Comparison of ENCODE assay signal across 8 cellular contexts in the genomic region with DNA sequence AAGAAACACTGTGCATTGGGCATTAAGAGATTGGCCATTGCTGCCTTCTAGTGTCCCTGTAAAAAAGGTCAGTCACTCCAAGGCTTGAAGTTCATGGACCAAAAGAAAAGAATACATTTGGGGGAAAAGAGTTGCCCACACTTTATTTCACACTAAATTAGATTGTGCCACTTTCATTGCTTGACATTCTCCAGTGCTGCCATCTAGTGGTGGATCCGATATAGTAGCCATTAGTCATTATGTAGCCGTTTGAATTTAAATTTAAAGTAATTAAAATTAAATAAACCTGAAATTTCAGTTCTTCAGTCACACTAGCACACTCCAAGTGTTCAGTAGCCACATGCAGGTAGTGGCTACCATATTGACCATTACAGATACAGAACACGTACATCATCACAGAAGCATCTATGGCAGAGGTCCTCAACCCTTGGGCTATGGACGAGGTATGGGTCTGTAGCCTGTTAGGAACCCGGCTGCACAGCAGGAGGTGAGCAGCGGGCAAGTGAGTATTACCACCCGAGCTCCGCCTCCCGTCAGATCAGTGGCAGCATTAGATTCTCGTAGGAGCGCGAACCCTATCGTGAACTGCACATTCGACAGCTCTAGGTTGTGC. TPM values are rescaled to one million over a fixed set of nuclear protein-coding genes. Genes with fewer than 3 reads are reported as not detected.
DNase-seq lines count a peak whose midpoint lies in the region; ATAC-seq, FAIRE-seq and TF ChIP-seq lines count a peak whose summit lies in the region.

No MANE protein-coding gene starts in this region.

- H4K20me1 ChIP-seq in H1 (replicated peaks in 1 of 2; ENCODE audit: control insufficient read depth in 1 of 2, insufficient read depth in 2 of 2, low read length in 2 of 2), result no peaks in the 10 kb centered on the region

- H2BK15ac ChIP-seq in H1 (ENCODE audit: low read length), result no peak overlapping the region

- H3K79me1 ChIP-seq in H1 (ENCODE audit: low read depth, low read length), result no peaks in the 10 kb centered on the region

- no peaks in the 10 kb centered on the region for H3K79me2 ChIP-seq in H1 (ENCODE audit: control insufficient read depth in 1 of 2, insufficient read depth in 2 of 2, low read length in 2 of 2)

- TF ChIP-seq EP300 in H1 (IDR thresholded peaks at IDR 0.05; ENCODE audit: borderline replicate concordance in 1 of 2, low read depth in 2 of 2, low read length in 2 of 2), result no peak

- CTCF ChIA-PET in H1 (lab: Charles Lee; ENCODE audit: partially characterized antibody), result interaction anchor here (0.7 to 13.5 kb wide), 29 partner anchors 8 to 272 kb away, joined by 3 to 271 read pairs (median 4); a partner anchor contains a TSS

- H4K8ac ChIP-seq in H1 (ENCODE audit: extremely low read depth, insufficient read depth, low read length), result no peak overlapping the region

- no peak overlapping the region for H3K4me3 ChIP-seq in H1 (ENCODE audit: extremely low read depth in 1 of 4, insufficient read depth in 2 of 4, low read depth in 3 of 4, low read length in 4 of 4)

- H2AFZ ChIP-seq in H1 (ENCODE audit: low read length), result no peak overlapping the region

- in situ Hi-C loops in GM13976 (cut with MboI; ENCODE audit: low sequenced_read_pairs, unreplicated experiment), result loop anchor here (25.0 kb wide), 1 partner anchor 107 kb away; no protein-coding TSS in a partner anchor

- DNase-seq in CD1c-positive myeloid dendritic cell (ENCODE audit: extremely low spot score) (peak; percentile 43), GM13976 (ENCODE audit: low spot score) (no peak), RPMI8226 (peak; percentile 70), H1 (ENCODE audit: low read depth in 1 of 2, low spot score in 2 of 2) (no peak), nephron progenitor cell (peak; percentile 47), NCI-H446 treated with DMSO at 0.1 percent for 48 hours (lab: John Stamatoyannopoulos, UW) (no peak)
- DNase-seq in stimulated activated naive CD4-positive, alpha-beta T cell treated with Interleukin-2 at 50 U/mL for 16 hours (lab: John Stamatoyannopoulos, UW), result no peak

- H3K36me3 Mint-ChIP-seq in nephron progenitor cell (ENCODE audit: low read depth), result no peaks in the 10 kb centered on the region

- H3K56ac ChIP-seq in H1 (replicated peaks; ENCODE audit: insufficient read length, low read depth, low read length), result no peak overlapping the region

- H4K5ac ChIP-seq in H1 (ENCODE audit: insufficient read length, low read depth, low read length), result no peak overlapping the region

- TF ChIP-seq POLR2A in H1 (IDR thresholded peaks at IDR 0.05; ENCODE audit: control extremely low read depth in 1 of 2, low read depth in 2 of 2, low read length in 2 of 2), result no peak

- H3K4me2 ChIP-seq in H1 (ENCODE audit: insufficient read depth in 1 of 2, low read depth in 2 of 2, low read length in 2 of 2), result no peak overlapping the region

- peaks cover 8% of the 10 kb centered on the region in 2 experiments for H3K9me3 ChIP-seq in H1 (ENCODE audit: insufficient read depth in 2 of 2, low read depth in 1 of 2, low read length in 1 of 2)

- H3K23me2 ChIP-seq in H1 (ENCODE audit: low read depth, low read length), result no peaks in the 10 kb centered on the region

- no peak overlapping the region for H2AK5ac ChIP-seq in H1 (ENCODE audit: low read depth, low read length)

- no peak for ATAC-seq in GM18498 (IDR thresholded peaks at IDR 0.05; ENCODE audit: unreplicated experiment)

- peaks cover 6% of the 10 kb centered on the region for H3K4me1 Mint-ChIP-seq in nephron progenitor cell

- H3K36me3 ChIP-seq in H1 (ENCODE audit: control insufficient read depth in 2 of 4, insufficient read depth in 4 of 4, low read length in 3 of 4), result no peaks in the 10 kb centered on the region

- no peak overlapping the region for H3K27ac Mint-ChIP-seq in nephron progenitor cell

- H3K9ac ChIP-seq in H1 (replicated peaks in 1 of 4; ENCODE audit: extremely low read depth in 1 of 4, low read depth in 3 of 4, low read length in 3 of 4), result no peak overlapping the region

- FAIRE-seq in H1 (lab: Jason Lieb, UNC), result no peak

- H3K14ac ChIP-seq in H1 (ENCODE audit: insufficient read length), result no peak overlapping the region

- no peak overlapping the region for H3K4ac ChIP-seq in H1 (replicated peaks; ENCODE audit: insufficient read length, low read depth, low read length)

- WGBS in H1 (ENCODE audit: extremely low coverage in 1 of 2, insufficient coverage in 1 of 2, insufficient read length in 1 of 2, insufficient replicate concordance in 2 of 2, low coverage in 1 of 2, low lambda C conversion rate in 2 of 2, missing lambda C conversion rate in 1 of 2), 2 experiments, result 80% methylated on average over 14 of the region's 14 CpGs; no CpG with 5 or more reads in 1 of the 2 experiments

- no peak overlapping the region for H3K27ac ChIP-seq in H1 (ENCODE audit: low read depth, low read length)

- no peak overlapping the region for H2BK12ac ChIP-seq in H1 (ENCODE audit: low read depth, low read length)

- H4K91ac ChIP-seq in H1 (replicated peaks; ENCODE audit: insufficient read length, low read length), result no peak overlapping the region

- H2BK5ac ChIP-seq in H1 (ENCODE audit: low read depth, low read length), result no peak overlapping the region

- H2BK20ac ChIP-seq in H1 (ENCODE audit: low read length), result no peak overlapping the region

- H3K27me3 Mint-ChIP-seq in nephron progenitor cell (ENCODE audit: low read depth, poor library complexity), result peaks cover 44% of the 10 kb centered on the region

- TF ChIP-seq RAD21 in H1 (IDR thresholded peaks at IDR 0.05 in 1 of 2, conservative IDR thresholded peaks at IDR 0.05 in 1 of 2; ENCODE audit: low read depth in 2 of 2, low read length in 2 of 2), result peak; percentile 23 to 27; a peak in 2 of 4 replicates

- POLR2A ChIA-PET in H1 (lab: Charles Lee; ENCODE audit: partially characterized antibody), result interaction anchor here (1.1 kb wide), 1 partner anchor 47 kb away, joined by 3 read pairs; no protein-coding TSS in a partner anchor

- TF ChIP-seq CTCF in GM13976 (IDR thresholded peaks at IDR 0.05; ENCODE audit: borderline replicate concordance, control extremely low read depth, extremely low read depth, insufficient read depth, missing control alignments) (peak; percentile 56), H1 (IDR thresholded peaks at IDR 0.05; ENCODE audit: control extremely low read depth in 1 of 3, insufficient read depth in 1 of 3, low read depth in 1 of 3, low read length in 3 of 3) (peak in 2 of 3 experiments; percentile 43 to 49; a peak in 2 of 4 replicates), nephron progenitor cell (IDR thresholded peaks at IDR 0.05) (peak; percentile 85)

- H3K23ac ChIP-seq in H1 (ENCODE audit: insufficient read length), result no peak overlapping the region

- no peaks in the 10 kb centered on the region for H3K9me3 Mint-ChIP-seq in nephron progenitor cell

- H3K18ac ChIP-seq in H1 (ENCODE audit: extremely low read depth, low read length), result no peak overlapping the region

- no peak overlapping the region for H3K4me3 Mint-ChIP-seq in nephron progenitor cell

- H3K27me3 ChIP-seq in H1 (replicated peaks in 1 of 4; ENCODE audit: control insufficient read depth in 3 of 4, extremely low read depth in 1 of 4, insufficient read depth in 3 of 4, low read length in 3 of 4), result no peaks in the 10 kb centered on the region

- peaks cover 0 to 6% (median under 1%) of the 10 kb centered on the region in 4 experiments; a peak in 2 of 7 replicates for H3K4me1 ChIP-seq in H1 (replicated peaks in 1 of 4; ENCODE audit: control insufficient read depth in 3 of 4, insufficient read depth in 4 of 4, low read length in 3 of 4)

- no peak overlapping the region for H2BK120ac ChIP-seq in H1 (replicated peaks; ENCODE audit: low read depth, low read length)

TF ChIP-seq in H1, 55 proteins besides CTCF, POLR2A, EP300 and RAD21 (continues in another document):
- no peak for TF ChIP-seq NRF1 (IDR thresholded peaks at IDR 0.05; ENCODE audit: low read depth, low read length)
- no peak for TF ChIP-seq POU5F1 (IDR thresholded peaks at IDR 0.05; ENCODE audit: low read depth, low read length)
- no peak for TF ChIP-seq MAFK (IDR thresholded peaks at IDR 0.05; ENCODE audit: low read depth, low read length)
- TF ChIP-seq ASH2L (IDR thresholded peaks at IDR 0.05; ENCODE audit: low read length), result no peak
- no peak for TF ChIP-seq FOSL1 (IDR thresholded peaks at IDR 0.05; ENCODE audit: insufficient read depth, low read depth, low read length)
- no peak for TF ChIP-seq BCL11A (IDR thresholded peaks at IDR 0.05; ENCODE audit: low read depth in 2 of 2, low read length in 2 of 2)
- no peak for TF ChIP-seq RFX5 (IDR thresholded peaks at IDR 0.05; ENCODE audit: borderline replicate concordance, low read depth, low read length)
- TF ChIP-seq, protein P1, sequence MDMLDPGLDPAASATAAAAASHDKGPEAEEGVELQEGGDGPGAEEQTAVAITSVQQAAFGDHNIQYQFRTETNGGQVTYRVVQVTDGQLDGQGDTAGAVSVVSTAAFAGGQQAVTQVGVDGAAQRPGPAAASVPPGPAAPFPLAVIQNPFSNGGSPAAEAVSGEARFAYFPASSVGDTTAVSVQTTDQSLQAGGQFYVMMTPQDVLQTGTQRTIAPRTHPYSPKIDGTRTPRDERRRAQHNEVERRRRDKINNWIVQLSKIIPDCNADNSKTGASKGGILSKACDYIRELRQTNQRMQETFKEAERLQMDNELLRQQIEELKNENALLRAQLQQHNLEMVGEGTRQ (IDR thresholded peaks at IDR 0.05; ENCODE audit: low read length), result no peak
- TF ChIP-seq, protein P2, sequence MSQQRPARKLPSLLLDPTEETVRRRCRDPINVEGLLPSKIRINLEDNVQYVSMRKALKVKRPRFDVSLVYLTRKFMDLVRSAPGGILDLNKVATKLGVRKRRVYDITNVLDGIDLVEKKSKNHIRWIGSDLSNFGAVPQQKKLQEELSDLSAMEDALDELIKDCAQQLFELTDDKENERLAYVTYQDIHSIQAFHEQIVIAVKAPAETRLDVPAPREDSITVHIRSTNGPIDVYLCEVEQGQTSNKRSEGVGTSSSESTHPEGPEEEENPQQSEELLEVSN (IDR thresholded peaks at IDR 0.05), result no peak
- no peak for TF ChIP-seq CEBPB (IDR thresholded peaks at IDR 0.05; ENCODE audit: low read depth, low read length)
- TF ChIP-seq JUND (IDR thresholded peaks at IDR 0.05; ENCODE audit: low read length), result no peak
- no peak for TF ChIP-seq SAP30 (IDR thresholded peaks at IDR 0.05; ENCODE audit: insufficient read depth, insufficient replicate concordance, low read length)
- TF ChIP-seq SRF (IDR thresholded peaks at IDR 0.05; ENCODE audit: low read depth, low read length), result no peak

RNA-seq across cellular contexts. Expression of a gene that starts 21.9 kb away (rescaled TPM):
- total RNA-seq in H1 (2021; fragmentation: NEBNext Ultra II Directional; extraction: Animal tissue kit (Norgen Biotek cat#: 25700)), result 0.32 and 0.59 TPM in 2 replicates
- polyA plus RNA-seq in H1 (2011; rRNA removed), result 0.20 and 0.32 TPM in 2 replicates
- 0.23 TPM for polyA plus RNA-seq in H1 (2011; cell fraction: cytosol; rRNA removed)
- 0.50 TPM for polyA plus RNA-seq in H1 (2011; cell fraction: nucleus; rRNA removed)
- polyA plus RNA-seq in H1 (2012, experiment 1 of 2), result 0.18 to 0.35 TPM (median 0.30 TPM) in 4 replicates
- polyA plus RNA-seq in H1 (2012, experiment 2 of 2), result 0.16 TPM
- polyA plus RNA-seq in H1 (2013, experiment 1 of 2), result 0.97 TPM
- 0.88 TPM for polyA plus RNA-seq in H1 (2013, experiment 2 of 2)
- polyA minus RNA-seq in H1 (2011; rRNA and poly(A)+ RNA removed), result 0.27 and 0.69 TPM in 2 replicates
- polyA minus RNA-seq in H1 (2011; cell fraction: cytosol; rRNA and poly(A)+ RNA removed), result not detected
- not detected for polyA minus RNA-seq in H1 (2011; cell fraction: nucleus; rRNA and poly(A)+ RNA removed)

Comparison
In these comparisons a context has a peak if more than half of its experiments do, and no peak if none do; other contexts are left out.
1. DNase-seq: peak in CD1c-positive myeloid dendritic cell (single experiment), RPMI8226 (single experiment) and nephron progenitor cell (single experiment); none in GM13976 (single experiment), H1 (0 of 2), NCI-H446 treated with DMSO at 0.1 percent for 48 hours (single experiment) and stimulated activated naive CD4-positive, alpha-beta T cell treated with Interleukin-2 at 50 U/mL for 16 hours (single experiment).
2. Peak in every context shown above with its lines, with median percentiles within 50 percentile points of each other: CTCF ChIP-seq.